ENCODE assay signal across 19 cellular contexts in genomic region chr11:13983081-13983751, GRCh38. TPM values are rescaled to one million over a fixed set of nuclear protein-coding genes. Genes with fewer than 3 reads are reported as not detected.
A peak's percentile ranks its signal among the peaks of the same experiment; 100 is the strongest.
DNase-seq lines count a peak whose midpoint lies in the region; ATAC-seq and TF ChIP-seq lines count a peak whose summit lies in the region.
"Had no signal": no experiment of that assay in that cellular context is flagged by ENCODE, and none has a peak within 500 bp of the region (broad histone marks: within the 10 kb centered on the region; RNA-seq: fewer than 3 reads in every experiment).

No MANE protein-coding gene starts in this region.

- H3K27me3 ChIP-seq in breast epithelium: no peaks in the 10 kb centered on the region
- H3K27me3 ChIP-seq in heart left ventricle: peaks cover 0 to 18% (median 0%) of the 10 kb centered on the region in 9 donors
- H3K27me3 ChIP-seq in vagina: no peaks in the 10 kb centered on the region

- H3K9me3 Mint-ChIP-seq in MCF 10A (ENCODE audit: unreplicated experiment): no peaks in the 10 kb centered on the region
- H3K9me3 Mint-ChIP-seq in stimulated activated memory B cell treated with anti-CD40 and anti-IgM and Interleukin-4, amounts not matched to agents 10 μg/mL and 1 μg/mL and 100 μg/mL, for 72 hours: no peaks in the 10 kb centered on the region
- H3K9me3 Mint-ChIP-seq: CD8-positive, alpha-beta memory T cell had no signal

- no peak for TF ChIP-seq CTCF in breast epithelium (IDR thresholded peaks at IDR 0.05)
- TF ChIP-seq CTCF in MCF 10A (IDR thresholded peaks at IDR 0.05; ENCODE audit: unreplicated experiment): no peak
- TF ChIP-seq CTCF in heart left ventricle (IDR thresholded peaks at IDR 0.05): no peak
- TF ChIP-seq CTCF in omental fat pad (IDR thresholded peaks at IDR 0.05): no peak
- TF ChIP-seq CTCF in vagina (IDR thresholded peaks at IDR 0.05): no peak

- no TSS peak for BruUV-seq in MCF 10A (replicated peaks; lab: Mats Ljungman, UMichigan)

- H3K36me3 Mint-ChIP-seq in MCF 10A (ENCODE audit: insufficient read depth, unreplicated experiment): no peaks in the 10 kb centered on the region
- H3K36me3 Mint-ChIP-seq in stimulated activated memory B cell treated with anti-CD40 and anti-IgM and Interleukin-4, amounts not matched to agents 10 μg/mL and 1 μg/mL and 100 μg/mL, for 72 hours: no peaks in the 10 kb centered on the region
- H3K36me3 Mint-ChIP-seq: activated naive CD8-positive, alpha-beta T cell had no signal

- POLR2A ChIA-PET in MCF 10A (lab: Yijun Ruan, JAX): interaction anchor here (0.6 kb wide), 1 partner anchor 30 kb away, joined by 3 read pairs; no protein-coding TSS in a partner anchor

- H3K27ac Mint-ChIP-seq in MCF 10A (ENCODE audit: low read depth, unreplicated experiment): no peak overlapping the region
- H3K27ac Mint-ChIP-seq in stimulated activated memory B cell treated with anti-CD40 and anti-IgM and Interleukin-4, amounts not matched to agents 10 μg/mL and 1 μg/mL and 100 μg/mL, for 72 hours: no peak overlapping the region
- H3K27ac Mint-ChIP-seq: activated naive CD8-positive, alpha-beta T cell; CD8-positive, alpha-beta memory T cell; progenitor cell of endocrine pancreas had no signal

- H3K4me1 Mint-ChIP-seq in MCF 10A (ENCODE audit: insufficient read depth, unreplicated experiment): no peaks in the 10 kb centered on the region
- no peaks in the 10 kb centered on the region for H3K4me1 Mint-ChIP-seq in stimulated activated memory B cell treated with anti-CD40 and anti-IgM and Interleukin-4, amounts not matched to agents 10 μg/mL and 1 μg/mL and 100 μg/mL, for 72 hours
- H3K4me1 Mint-ChIP-seq: CD8-positive, alpha-beta memory T cell had no signal

- WGBS in heart left ventricle, 4 donors: 74 to 83% (median 78%) methylated on average over 12 of the region's 12 CpGs

- ATAC-seq in heart left ventricle (peak in 3 of 4 donors; percentile 62 to 91 (median 74)), omental fat pad (ENCODE audit: low FRiP score) (peak; percentile 67), HG02763 (IDR thresholded peaks at IDR 0.05; ENCODE audit: unreplicated experiment) (no peak)
- no peak for ATAC-seq in stimulated activated memory B cell treated with anti-CD40 and anti-IgM and Interleukin-4, amounts not matched to agents 10 μg/mL and 1 μg/mL and 100 μg/mL, for 72 hours

- H3K4me3 ChIP-seq in breast epithelium (no peak overlapping the region), heart left ventricle (no peak overlapping the region), vagina (no peak overlapping the region)

- H3K9me3 ChIP-seq in breast epithelium (no peaks in the 10 kb centered on the region), heart left ventricle (peaks cover 0 to 8% (median 0%) of the 10 kb centered on the region in 12 donors), vagina (no peaks in the 10 kb centered on the region)

- H3K36me3 ChIP-seq in breast epithelium (no peaks in the 10 kb centered on the region), heart left ventricle (no peaks in the 10 kb centered on the region), vagina (no peaks in the 10 kb centered on the region)

- intact Hi-C loops in breast epithelium (cut with DNase I; ENCODE audit: low total_unique reads) (no loop called here), MCF 10A (cut with micrococcal nuclease) (no loop called here), heart left ventricle (cut with DNase I) (no loop called here), vagina (cut with DNase I) (no loop called here)

- peaks cover 35% of the 10 kb centered on the region for H3K27me3 Mint-ChIP-seq in MCF 10A (ENCODE audit: insufficient read depth, unreplicated experiment)
- H3K27me3 Mint-ChIP-seq in stimulated activated memory B cell treated with anti-CD40 and anti-IgM and Interleukin-4, amounts not matched to agents 10 μg/mL and 1 μg/mL and 100 μg/mL, for 72 hours: peaks cover 9% of the 10 kb centered on the region
- H3K27me3 Mint-ChIP-seq: activated naive CD8-positive, alpha-beta T cell had no signal

- DNase-seq in breast epithelium (ENCODE audit: low spot score in 2 of 2): no peak
- DNase-seq in MCF 10A (ENCODE audit: unreplicated experiment): no peak
- peak in 3 of 5 donors; percentile 29 to 60 (median 33) for DNase-seq in heart left ventricle
- no peak for DNase-seq in omental fat pad (ENCODE audit: low spot score)
- DNase-seq in vagina (ENCODE audit: extremely low spot score in 2 of 2): no peak
- DNase-seq in GOT3 (lab: John Stamatoyannopoulos, UW): no peak
- DNase-seq: activated CD8-positive, alpha-beta memory T cell treated with anti-CD3 and anti-CD28 coated beads, Interleukin-2, amount 50 U/mL, for 48 hours; CD8-positive, alpha-beta memory T cell; cortex of kidney; KBM-7; NCI-H1417; NCI-H510A; stimulated activated CD4-positive, alpha-beta T cell treated with anti-CD3 and anti-CD28 coated beads, Interleukin-4, amount 100 ng/mL, for 1 hour had no signal

- H3K4me1 ChIP-seq in breast epithelium (no peaks in the 10 kb centered on the region), heart left ventricle (peaks cover 0 to 17% (median 0%) of the 10 kb centered on the region in 12 donors), vagina (peaks cover 24% of the 10 kb centered on the region)

- H3K27ac ChIP-seq in breast epithelium (peak overlapping the region; percentile 59 to 71), heart left ventricle (peak overlapping the region in 6 of 12 donors; percentile 1 to 70 (median 43)), vagina (peak overlapping the region; percentile 56)
- H3K27ac ChIP-seq: 22Rv1 had no signal

- CTCF ChIA-PET in MCF 10A (lab: Yijun Ruan, JAX): interaction anchor here (0.6 kb wide), 1 partner anchor 204 kb away, joined by 3 read pairs; no protein-coding TSS in a partner anchor

- H3K4me3 Mint-ChIP-seq in MCF 10A (ENCODE audit: unreplicated experiment): no peak overlapping the region
- H3K4me3 Mint-ChIP-seq in stimulated activated memory B cell treated with anti-CD40 and anti-IgM and Interleukin-4, amounts not matched to agents 10 μg/mL and 1 μg/mL and 100 μg/mL, for 72 hours: no peak overlapping the region
- H3K4me3 Mint-ChIP-seq: activated naive CD8-positive, alpha-beta T cell; CD8-positive, alpha-beta memory T cell had no signal

- TF ChIP-seq POLR2A in breast epithelium (IDR thresholded peaks at IDR 0.05) (no peak), heart left ventricle (IDR thresholded peaks at IDR 0.05) (no peak), vagina (IDR thresholded peaks at IDR 0.05) (no peak)

RNA-seq across cellular contexts. Expression of gene SPON1, which starts 20.7 kb away (rescaled TPM):
- total RNA-seq in breast epithelium: 100 to 1,000 TPM in 1 of 3 donors, 10 to 100 TPM in 2; 30.1 to 133 (median 34.7) TPM
- total RNA-seq in MCF 10A (2022): not detected in 2 replicates
- 10 to 100 TPM in 4 of 9 donors, 1 to 10 TPM in 5; 3.0 to 20.0 (median 6.8) TPM for total RNA-seq in heart left ventricle
- polyA plus RNA-seq in heart left ventricle: 1 to 10 TPM; 1.6 to 9.5 TPM
- 100 to 1,000 TPM in 2 of 4 donors, 10 to 100 TPM in 2; 80.2 to 141 (median 103) TPM for total RNA-seq in omental fat pad
- total RNA-seq in vagina: 31.7 TPM
- total RNA-seq: G401 had no signal

Comparison
In these comparisons a context has a peak if more than half of its experiments do, and no peak if none do; other contexts are left out.
1. DNase-seq: peak in heart left ventricle (3 of 5); none in breast epithelium (0 of 2), MCF 10A (single experiment), omental fat pad (single experiment), vagina (0 of 2) and GOT3 (single experiment).
2. ATAC-seq: peak in heart left ventricle (3 of 4) and omental fat pad (single experiment); none in stimulated activated memory B cell treated with anti-CD40 and anti-IgM and Interleukin-4, amounts not matched to agents 10 μg/mL and 1 μg/mL and 100 μg/mL, for 72 hours (single experiment) and HG02763 (single experiment).